In genomic region chr1:155244368-155245162, GRCh38 we compare ENCODE assay signal across 8 cellular contexts. TPM values are rescaled to one million over a fixed set of nuclear protein-coding genes. Genes with fewer than 3 reads are reported as not detected.
DNase-seq lines count a peak whose midpoint lies in the region; ATAC-seq and TF ChIP-seq lines count a peak whose summit lies in the region.

No MANE protein-coding gene starts in this region.

- peak overlapping the region; percentile 75 for H3K4me3 ChIP-seq in AG10803 (ENCODE audit: low read length)

- peaks cover 41% of the 10 kb centered on the region for H3K27me3 Mint-ChIP-seq in WTC11 (ENCODE audit: low read depth)

- TF ChIP-seq CTCF in AG10803 (conservative IDR thresholded peaks at IDR 0.05; ENCODE audit: low read length) (peak; percentile 25), WTC11 (IDR thresholded peaks at IDR 0.05) (no peak)

- H3K36me3 Mint-ChIP-seq in WTC11: peaks cover 14% of the 10 kb centered on the region

- in situ Hi-C loops in GM18951 (cut with MboI; ENCODE audit: low sequenced_read_pairs, unreplicated experiment): loop anchor here (5.0 kb wide), 1 partner anchor 83 kb away; no protein-coding TSS in a partner anchor

- DNase-seq in AG10803 (ENCODE audit: low read depth) (peak; percentile 100), NCI-H2227 treated with DMSO at 0.1 percent for 48 hours (lab: John Stamatoyannopoulos, UW) (peak; percentile 97), WTC11 (ENCODE audit: low spot score) (peak; percentile 96), caudate nucleus (lab: John Stamatoyannopoulos, UW) (peak; percentile 58 to 100 (median 97)), iris pigment epithelial cell (ENCODE audit: low read depth) (peak; percentile 100)
- DNase-seq in stimulated activated CD4-positive, alpha-beta T cell treated with anti-CD3 and anti-CD28 coated beads, Interleukin-12 subunit alpha, Interleukin-12 subunit beta, amount 100 ng/mL, for 24 hours (ENCODE audit: low read depth in 2 of 2): peak; percentile 86 to 96

- ATAC-seq in HG03175 (IDR thresholded peaks at IDR 0.05; ENCODE audit: unreplicated experiment) (peak; percentile 94), WTC11 (peak; percentile 93)

- peak overlapping the region; percentile 78 for H3K4me3 Mint-ChIP-seq in WTC11

- POLR2A ChIA-PET in WTC11 (lab: Charles Lee): interaction anchor here (0.6 to 2.0 kb wide), 5 partner anchors 17 to 949 kb away, joined by 3 to 6 read pairs (median 5); partner anchors contain the start of genes CLK2 and FDPS

- CTCF ChIA-PET in WTC11 (lab: Charles Lee): interaction anchor here (0.6 to 1.8 kb wide), 9 partner anchors 29 to 260 kb away, joined by 3 to 7 read pairs (median 3); partner anchors contain the start of gene CLK2

- peak; percentile 97 for TF ChIP-seq POLR2A in GM18951 (IDR thresholded peaks at IDR 0.05; ENCODE audit: extremely low read depth, insufficient read depth, insufficient read length)

- peaks cover 28% of the 10 kb centered on the region for H3K4me1 Mint-ChIP-seq in WTC11

- H3K27ac ChIP-seq in caudate nucleus (ENCODE audit: low read depth, low read length): peak overlapping the region; percentile 87

- peak overlapping the region; percentile 99 for H3K27ac Mint-ChIP-seq in WTC11

- H3K9me3 Mint-ChIP-seq in WTC11: no peaks in the 10 kb centered on the region

TF ChIP-seq in WTC11, 78 proteins besides CTCF, POLR2A, EP300 and RAD21 (continues in another document):
- TF ChIP-seq USF1 (CRISPR knock-in tag; IDR thresholded peaks at IDR 0.05) (peak; percentile 72), NFE2L1 (CRISPR knock-in tag; IDR thresholded peaks at IDR 0.05) (peak; percentile 61; the same call in 1 of the 2 replicates), RELA (CRISPR knock-in tag; IDR thresholded peaks at IDR 0.05; ENCODE audit: borderline replicate concordance) (peak; percentile 84; the same call in 1 of the 2 replicates), ZNF219 (CRISPR knock-in tag; IDR thresholded peaks at IDR 0.05; ENCODE audit: borderline replicate concordance) (peak; percentile 61; the same call in 1 of the 2 replicates), ZNF263 (CRISPR knock-in tag; IDR thresholded peaks at IDR 0.05; ENCODE audit: low read depth) (no peak), ATF6 (CRISPR knock-in tag; IDR thresholded peaks at IDR 0.05) (no peak), STAT6 (CRISPR knock-in tag; conservative IDR thresholded peaks at IDR 0.05; ENCODE audit: low read depth) (no peak), GTF2I (CRISPR knock-in tag; conservative IDR thresholded peaks at IDR 0.05) (no peak), FOXK1 (CRISPR knock-in tag; IDR thresholded peaks at IDR 0.05) (peak; percentile 68; the same call in 1 of the 2 replicates), ZNF423 (CRISPR knock-in tag; IDR thresholded peaks at IDR 0.05) (peak; percentile 69), ZBTB21 (CRISPR knock-in tag; IDR thresholded peaks at IDR 0.05; ENCODE audit: borderline replicate concordance) (no peak; the same call in 1 of the 2 replicates), SOX15 (CRISPR knock-in tag; IDR thresholded peaks at IDR 0.05) (no peak), IRF2 (CRISPR knock-in tag; IDR thresholded peaks at IDR 0.05; ENCODE audit: borderline replicate concordance, low read depth) (no peak), MYBL2 (CRISPR knock-in tag; IDR thresholded peaks at IDR 0.05) (peak; percentile 97), KAT7 (CRISPR knock-in tag; IDR thresholded peaks at IDR 0.05; ENCODE audit: borderline replicate concordance) (no peak), OVOL2 (CRISPR knock-in tag; IDR thresholded peaks at IDR 0.05; ENCODE audit: borderline replicate concordance) (no peak)
- TF ChIP-seq, protein P1, sequence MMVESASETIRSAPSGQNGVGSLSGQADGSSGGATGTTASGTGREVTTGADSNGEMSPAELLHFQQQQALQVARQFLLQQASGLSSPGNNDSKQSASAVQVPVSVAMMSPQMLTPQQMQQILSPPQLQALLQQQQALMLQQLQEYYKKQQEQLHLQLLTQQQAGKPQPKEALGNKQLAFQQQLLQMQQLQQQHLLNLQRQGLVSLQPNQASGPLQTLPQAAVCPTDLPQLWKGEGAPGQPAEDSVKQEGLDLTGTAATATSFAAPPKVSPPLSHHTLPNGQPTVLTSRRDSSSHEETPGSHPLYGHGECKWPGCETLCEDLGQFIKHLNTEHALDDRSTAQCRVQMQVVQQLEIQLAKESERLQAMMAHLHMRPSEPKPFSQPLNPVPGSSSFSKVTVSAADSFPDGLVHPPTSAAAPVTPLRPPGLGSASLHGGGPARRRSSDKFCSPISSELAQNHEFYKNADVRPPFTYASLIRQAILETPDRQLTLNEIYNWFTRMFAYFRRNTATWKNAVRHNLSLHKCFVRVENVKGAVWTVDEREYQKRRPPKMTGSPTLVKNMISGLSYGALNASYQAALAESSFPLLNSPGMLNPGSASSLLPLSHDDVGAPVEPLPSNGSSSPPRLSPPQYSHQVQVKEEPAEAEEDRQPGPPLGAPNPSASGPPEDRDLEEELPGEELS (CRISPR knock-in tag; IDR thresholded peaks at IDR 0.05): peak; percentile 84; the same call in 1 of the 2 replicates
- TF ChIP-seq, protein P2, sequence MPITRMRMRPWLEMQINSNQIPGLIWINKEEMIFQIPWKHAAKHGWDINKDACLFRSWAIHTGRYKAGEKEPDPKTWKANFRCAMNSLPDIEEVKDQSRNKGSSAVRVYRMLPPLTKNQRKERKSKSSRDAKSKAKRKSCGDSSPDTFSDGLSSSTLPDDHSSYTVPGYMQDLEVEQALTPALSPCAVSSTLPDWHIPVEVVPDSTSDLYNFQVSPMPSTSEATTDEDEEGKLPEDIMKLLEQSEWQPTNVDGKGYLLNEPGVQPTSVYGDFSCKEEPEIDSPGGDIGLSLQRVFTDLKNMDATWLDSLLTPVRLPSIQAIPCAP (CRISPR knock-in tag; IDR thresholded peaks at IDR 0.05): 0 out of 2 replicates have a peak, but pooled peaks have one; percentile 65
- TF ChIP-seq, protein P3, sequence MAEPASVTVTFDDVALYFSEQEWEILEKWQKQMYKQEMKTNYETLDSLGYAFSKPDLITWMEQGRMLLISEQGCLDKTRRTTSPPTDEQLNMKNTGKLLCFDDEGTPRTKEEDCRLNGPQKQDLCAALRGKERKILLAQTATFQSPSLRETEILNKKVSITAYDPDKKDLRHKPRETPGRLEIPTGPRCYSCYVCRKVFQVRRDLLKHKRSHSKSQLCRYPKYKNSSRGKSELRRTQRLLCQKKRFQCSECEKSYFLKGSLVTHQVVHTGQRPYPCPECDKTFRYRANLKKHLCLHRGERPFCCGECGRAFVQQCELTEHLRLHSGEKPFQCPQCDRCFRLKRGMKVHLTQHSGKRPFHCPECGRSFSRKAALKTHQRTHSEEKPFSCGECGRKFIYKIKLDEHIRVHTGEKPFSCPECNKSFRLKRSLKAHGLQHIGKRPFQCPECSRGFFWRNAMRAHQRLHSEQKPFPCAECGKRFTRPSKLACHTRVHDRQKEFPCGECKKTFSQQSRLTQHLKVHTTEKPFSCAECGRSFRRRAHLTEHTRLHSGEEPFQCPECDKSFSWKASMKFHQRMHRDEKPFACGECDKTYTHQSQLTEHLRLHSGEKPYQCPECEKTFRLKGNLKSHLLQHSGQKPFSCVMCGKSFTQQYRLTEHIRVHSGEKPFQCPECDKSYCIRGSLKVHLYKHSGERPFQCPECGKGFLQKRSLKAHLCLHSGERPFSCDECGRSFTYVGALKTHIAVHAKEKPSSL (CRISPR knock-in tag; conservative IDR thresholded peaks at IDR 0.05): no peak

RNA-seq across cellular contexts. Expression of gene ENTREP3, which starts 10.7 kb away (rescaled TPM):
- 65.3 to 67.8 TPM (median 66.6 TPM) in 3 replicates for total RNA-seq in WTC11 (2021)

RNA-seq across cellular contexts. Expression of gene SCAMP3, which starts 17.6 kb away (rescaled TPM):
- total RNA-seq in WTC11 (2021): 50.0 to 58.8 TPM (median 52.2 TPM) in 3 replicates

RNA-seq across cellular contexts. Expression of gene CLK2, which starts 28.7 kb away (rescaled TPM):
- total RNA-seq in WTC11 (2021): 68.2 to 74.9 TPM (median 74.4 TPM) in 3 replicates

RNA-seq across cellular contexts. Expression of gene HCN3, which starts 32.7 kb away (rescaled TPM):
- total RNA-seq in WTC11 (2021): 5.9 to 7.3 TPM (median 6.3 TPM) in 3 replicates

RNA-seq across cellular contexts. Expression of gene MTX1, which starts 36.1 kb away (rescaled TPM):
- total RNA-seq in WTC11 (2021): 57.5 to 62.8 TPM (median 60.4 TPM) in 3 replicates

Comparison
In these comparisons a context has a peak if more than half of its experiments do, and no peak if none do; other contexts are left out.
1. Peak in every context shown above with its lines: DNase-seq, ATAC-seq, H3K4me3 ChIP-seq and H3K27ac ChIP-seq.